ENCODE assay signal across 8 cellular contexts in the genomic region with DNA sequence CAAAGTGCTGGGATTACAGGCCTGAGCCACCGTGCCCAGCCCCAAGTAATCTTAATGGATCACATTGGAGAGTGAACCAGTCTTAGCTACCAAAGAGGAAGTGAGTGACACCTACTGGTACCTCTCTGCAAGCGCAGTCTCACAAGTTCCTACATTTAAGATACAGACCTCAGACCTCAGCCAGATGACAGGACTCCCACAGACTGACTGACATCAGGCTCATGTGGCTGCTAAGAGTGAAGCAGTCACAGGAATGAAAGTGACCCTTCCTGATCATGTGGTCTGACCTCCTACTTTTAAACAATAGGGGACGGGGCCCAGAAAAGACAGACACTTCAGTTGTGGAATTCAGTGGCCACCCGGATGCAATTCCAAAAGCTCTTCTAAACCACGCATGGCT. TPM values are rescaled to one million over a fixed set of nuclear protein-coding genes. Genes with fewer than 3 reads are reported as not detected.
DNase-seq lines count a peak whose midpoint lies in the region; ATAC-seq and TF ChIP-seq lines count a peak whose summit lies in the region.

No MANE protein-coding gene starts in this region.

- in situ Hi-C loops in HAP-1 (cut with MboI; ENCODE audit: low sequenced_read_pairs): no loop called here

- intact Hi-C loops in aorta (cut with DNase I): loop anchor here in 1 of 2 donors (10.0 kb wide), 1 partner anchor 583 kb away; no protein-coding TSS in a partner anchor

- no peak overlapping the region for H3K4me3 Mint-ChIP-seq in progenitor cell of endocrine pancreas (ENCODE audit: low read depth)

- no peaks in the 10 kb centered on the region for H3K4me1 ChIP-seq in HAP-1
- H3K4me1 ChIP-seq in aorta (ENCODE audit: control insufficient read depth in 1 of 2, insufficient read depth in 2 of 2, low read length in 2 of 2): no peaks in the 10 kb centered on the region

- H3K4me3 ChIP-seq in GM12865 (ENCODE audit: low read depth, low read length): no peak overlapping the region
- no peak overlapping the region for H3K4me3 ChIP-seq in HAP-1
- no peak overlapping the region for H3K4me3 ChIP-seq in LNCaP clone FGC (ENCODE audit: low read depth, low read length)
- H3K4me3 ChIP-seq in aorta (ENCODE audit: low read length in 2 of 2): no peak overlapping the region

- H3K27me3 ChIP-seq in HAP-1 (ENCODE audit: low read depth) (no peaks in the 10 kb centered on the region), aorta (ENCODE audit: control insufficient read depth in 1 of 2, insufficient read depth in 2 of 2, low read length in 1 of 2) (no peaks in the 10 kb centered on the region)

- H3K27ac Mint-ChIP-seq in progenitor cell of endocrine pancreas: no peak overlapping the region

- H3K27me3 Mint-ChIP-seq in progenitor cell of endocrine pancreas: no peaks in the 10 kb centered on the region

- TF ChIP-seq CTCF in GM12865 (IDR thresholded peaks at IDR 0.05; ENCODE audit: insufficient read depth, low read depth, low read length, missing control alignments) (peak; percentile 90), LNCaP clone FGC (IDR thresholded peaks at IDR 0.05; ENCODE audit: control insufficient read depth, extremely low read depth, insufficient read depth) (peak; percentile 92), progenitor cell of endocrine pancreas (IDR thresholded peaks at IDR 0.05; ENCODE audit: unreplicated experiment) (peak; percentile 69)

- H3K9me3 ChIP-seq in HAP-1 (no peaks in the 10 kb centered on the region), aorta (ENCODE audit: control insufficient read depth, low read length) (no peaks in the 10 kb centered on the region)

- no peak overlapping the region for H3K27ac ChIP-seq in aorta (ENCODE audit: low read depth in 1 of 2, low read length in 2 of 2)

- 46 to 50% methylated on average over 5 of the region's 5 CpGs for WGBS in aorta, 2 donors

- H3K4me1 Mint-ChIP-seq in progenitor cell of endocrine pancreas (ENCODE audit: low read depth): peaks cover 3% of the 10 kb centered on the region

- ATAC-seq in aorta (ENCODE audit: low FRiP score): peak; percentile 86

- DNase-seq in GM12865 (ENCODE audit: low read depth): peak; percentile 93
- peak; percentile 77 to 88 for DNase-seq in HAP-1 (ENCODE audit: low spot score in 2 of 2)
- peak; percentile 56 for DNase-seq in LNCaP clone FGC (ENCODE audit: low read depth)
- DNase-seq in SHP77 treated with DMSO at 0.1 percent for 48 hours (lab: John Stamatoyannopoulos, UW): peak; percentile 9
- DNase-seq in activated gamma-delta T cell treated with anti-CD3 and anti-CD28 coated beads, Interleukin-2, amount 50 U/mL, for 16 hours (ENCODE audit: low read depth): peak; percentile 39
- peak; percentile 69 for DNase-seq in glomerular endothelial cell (ENCODE audit: extremely low read depth, low read depth, low spot score)
- DNase-seq in progenitor cell of endocrine pancreas (ENCODE audit: low spot score, unreplicated experiment): no peak
- peak in 1 of 2 donors; percentile 76 for DNase-seq in aorta

- peaks cover 20% of the 10 kb centered on the region for H3K36me3 Mint-ChIP-seq in progenitor cell of endocrine pancreas (ENCODE audit: insufficient read depth)

- H3K9me3 Mint-ChIP-seq in progenitor cell of endocrine pancreas (ENCODE audit: low read depth): no peaks in the 10 kb centered on the region

- H3K36me3 ChIP-seq in HAP-1 (replicated peaks) (no peaks in the 10 kb centered on the region), aorta (ENCODE audit: control insufficient read depth in 1 of 2, insufficient read depth in 2 of 2, low read length in 1 of 2) (no peaks in the 10 kb centered on the region)

RNA-seq across cellular contexts. Expression of gene GNB5, which starts 36.3 kb away (rescaled TPM):
- total RNA-seq in glomerular endothelial cell (24.9 and 31.4 TPM in 2 replicates), progenitor cell of endocrine pancreas (54.6 and 56.0 TPM in 2 replicates), aorta (10 to 100 TPM; 26.6 to 27.6 TPM)
- 10 to 100 TPM; 18.2 to 30.0 TPM for polyA plus RNA-seq in aorta
